20 cellular contexts compared by ENCODE assay signal in genomic region chr4:179817317-179817716, GRCh38.
A peak's percentile ranks its signal among the peaks of the same experiment; 100 is the strongest.
DNase-seq lines count a peak whose midpoint lies in the region; ATAC-seq and TF ChIP-seq lines count a peak whose summit lies in the region.
"Had no signal": no experiment of that assay in that cellular context is flagged by ENCODE, and none has a peak within 500 bp of the region (broad histone marks: within the 10 kb centered on the region; RNA-seq: fewer than 3 reads in every experiment).

No MANE protein-coding gene starts in this region.

- 0 out of 2 replicates have a peak, but pooled peaks cover 4% of the 10 kb centered on the region for H3F3A ChIP-seq in MM.1S (ENCODE audit: insufficient read depth, low read length)

- peak overlapping the region; percentile 50 for H2AFZ ChIP-seq in MM.1S (ENCODE audit: low read length)

- peak overlapping the region; percentile 28 for H3K4me2 ChIP-seq in MM.1S (ENCODE audit: low read depth, low read length)

- H3K79me2 ChIP-seq in MM.1S (ENCODE audit: low read length), result no peaks in the 10 kb centered on the region

- no peaks in the 10 kb centered on the region for H4K20me1 ChIP-seq in MM.1S (ENCODE audit: insufficient read depth, low read length)

- no peak for TF ChIP-seq POLR2A in uterus (IDR thresholded peaks at IDR 0.05)

- H3K9ac ChIP-seq in MM.1S (ENCODE audit: low read length), result peak overlapping the region; percentile 8; the same call in 1 of the 2 replicates

- intact Hi-C loops in uterus (cut with DNase I; ENCODE audit: low total_unique reads) (no loop called here), left ventricle myocardium superior (cut with micrococcal nuclease) (no loop called here)

- H3K27ac ChIP-seq in MM.1S (ENCODE audit: low read length) (peak overlapping the region; percentile 50; the same call in 1 of the 2 replicates), uterus (no peak overlapping the region)
- H3K27ac ChIP-seq: 22Rv1, RWPE1 had no signal

- H3K4me1 ChIP-seq in MM.1S (ENCODE audit: low read length) (peaks cover 8% of the 10 kb centered on the region; the same call in 1 of the 2 replicates), uterus (no peaks in the 10 kb centered on the region)

- H3K36me3 ChIP-seq in MM.1S (replicated peaks; ENCODE audit: insufficient read depth, low read length), result no peaks in the 10 kb centered on the region
- no peaks in the 10 kb centered on the region for H3K36me3 ChIP-seq in uterus

- DNase-seq in GM12865 (ENCODE audit: low read depth) (peak; percentile 39), MM.1S (peak; percentile 42), NOMO-1 (lab: John Stamatoyannopoulos, UW; ENCODE audit: unreplicated experiment in 2 of 2) (peak; percentile 61 to 79), RPMI8226 (peak; percentile 10), uterus (no peak), anterior cingulate cortex (lab: John Stamatoyannopoulos, UW) (no peak), left ventricle myocardium superior (no peak)
- DNase-seq: ACHN, Calu3, DMS79 treated with DMSO at 0.1 percent for 48 hours, Karpas-422, NCI-H1048, NCI-H1417, NCI-H1694, NCI-H2029 treated with DMSO at 0.1 percent for 48 hours, NCI-H446 treated with DMSO at 0.1 percent for 48 hours, SHP77, T-helper 1 cell had no signal

- H3K9me3 ChIP-seq in MM.1S (replicated peaks; ENCODE audit: insufficient read depth, low read length), result no peaks in the 10 kb centered on the region
- no peaks in the 10 kb centered on the region for H3K9me3 ChIP-seq in uterus

- ATAC-seq in left ventricle myocardium superior, result no peak

- TF ChIP-seq CTCF in GM12865 (IDR thresholded peaks at IDR 0.05; ENCODE audit: insufficient read depth, low read depth, low read length, missing control alignments), result no peak
- no peak for TF ChIP-seq CTCF in MM.1S (IDR thresholded peaks at IDR 0.05; ENCODE audit: low read length)
- no peak for TF ChIP-seq CTCF in uterus (IDR thresholded peaks at IDR 0.05)

- H3K9me2 ChIP-seq in MM.1S (replicated peaks; ENCODE audit: insufficient read depth, low read length), result no peaks in the 10 kb centered on the region

- no peaks in the 10 kb centered on the region for H3K27me3 ChIP-seq in MM.1S (replicated peaks; ENCODE audit: insufficient read depth, low read length)
- H3K27me3 ChIP-seq in uterus, result no peaks in the 10 kb centered on the region

- H3K4me3 ChIP-seq in GM12865 (ENCODE audit: low read depth, low read length) (no peak overlapping the region), MM.1S (ENCODE audit: low read length) (peak overlapping the region; percentile 39), uterus (no peak overlapping the region)

Comparison
In these comparisons a context has a peak if more than half of its experiments do, and no peak if none do; other contexts are left out.
1. DNase-seq: peak in GM12865 (single experiment), MM.1S (single experiment), NOMO-1 (2 of 2) and RPMI8226 (single experiment); none in uterus (0 of 2), anterior cingulate cortex (0 of 58) and left ventricle myocardium superior (single experiment).